25 cellular contexts compared by ENCODE assay signal in genomic region chr9:90770927-90771326, GRCh38. TPM values are rescaled to one million over a fixed set of nuclear protein-coding genes. Genes with fewer than 3 reads are reported as not detected.
DNase-seq lines count a peak whose midpoint lies in the region; ATAC-seq and TF ChIP-seq lines count a peak whose summit lies in the region.
"Had no signal": no experiment of that assay in that cellular context is flagged by ENCODE, and none has a peak within 500 bp of the region (broad histone marks: within the 10 kb centered on the region; RNA-seq: fewer than 3 reads in every experiment).

No MANE protein-coding gene starts in this region.

- ATAC-seq in naive B cell (ENCODE audit: low read depth in 2 of 2) = no peak
- ATAC-seq in HG03175 (IDR thresholded peaks at IDR 0.05; ENCODE audit: unreplicated experiment) = no peak
- no peak for ATAC-seq in stimulated activated naive CD8-positive, alpha-beta T cell treated with anti-CD3 and anti-CD28 coated beads, Interleukin-15, amount 100 ng/mL, for 72 hours
- ATAC-seq in HG02840 (IDR thresholded peaks at IDR 0.05; ENCODE audit: low FRiP score, unreplicated experiment) = no peak
- ATAC-seq in HG03378 (IDR thresholded peaks at IDR 0.05; ENCODE audit: unreplicated experiment) = no peak
- ATAC-seq: K562, Right ventricle myocardium inferior, SK-N-SH treated with all-trans-retinoic acid at 6 μM for 48 hours had no signal

- DNase-seq in CD14-positive monocyte (ENCODE audit: low spot score) (no peak), RPMI8226 (peak; percentile 62), naive B cell (no peak)
- no peak for DNase-seq in stimulated activated naive CD8-positive, alpha-beta T cell treated with anti-CD3 and anti-CD28 coated beads, Interleukin-15, amount 100 ng/mL, for 72 hours
- DNase-seq: CD4-positive, alpha-beta T cell; COR-L47; EL; GDM1; GM23248; H7; NCI-H1105 treated with DMSO at 0.1 percent for 48 hours; NCI-H146; NCI-H1930; NCI-H446 treated with DMSO at 0.1 percent for 48 hours; NCI-H526; NCI-H82; SJCRH30; T-helper 2 cell had no signal

- H3K4me3 Mint-ChIP-seq in CD14-positive monocyte (no peak overlapping the region), naive B cell (peak overlapping the region in 1 of 8 donors; percentile 46)
- no peak overlapping the region for H3K4me3 Mint-ChIP-seq in stimulated activated naive CD8-positive, alpha-beta T cell treated with anti-CD3 and anti-CD28 coated beads, Interleukin-15, amount 100 ng/mL, for 72 hours
- H3K4me3 Mint-ChIP-seq: CD4-positive, alpha-beta T cell had no signal

- H3K9me3 Mint-ChIP-seq in CD14-positive monocyte = peaks cover 3 to 24% (median 16%) of the 10 kb centered on the region in 7 donors
- H3K9me3 Mint-ChIP-seq in naive B cell = peaks cover 0 to 5% (median 3%) of the 10 kb centered on the region in 7 donors
- peaks cover 6 to 17% of the 10 kb centered on the region in 2 donors for H3K9me3 Mint-ChIP-seq in stimulated activated naive CD8-positive, alpha-beta T cell treated with anti-CD3 and anti-CD28 coated beads, Interleukin-15, amount 100 ng/mL, for 72 hours

- no peaks in the 10 kb centered on the region for H3K27me3 Mint-ChIP-seq in CD14-positive monocyte (ENCODE audit: low read depth in 3 of 3)
- no peaks in the 10 kb centered on the region for H3K27me3 Mint-ChIP-seq in naive B cell
- peaks cover 12% of the 10 kb centered on the region for H3K27me3 Mint-ChIP-seq in stimulated activated naive CD8-positive, alpha-beta T cell treated with anti-CD3 and anti-CD28 coated beads, Interleukin-15, amount 100 ng/mL, for 72 hours

- TF ChIP-seq CTCF in CD14-positive monocyte (IDR thresholded peaks at IDR 0.05) = no peak

- TF ChIP-seq RAD21 in Ishikawa (IDR thresholded peaks at IDR 0.05; ENCODE audit: low read depth) = no peak

- H3K27ac Mint-ChIP-seq in CD14-positive monocyte = peak overlapping the region in 5 of 7 donors; percentile 32 to 89 (median 86)
- H3K27ac Mint-ChIP-seq in naive B cell = peak overlapping the region in 5 of 6 donors; percentile 1 to 69 (median 40)
- peak overlapping the region in 1 of 2 donors; percentile 43 for H3K27ac Mint-ChIP-seq in stimulated activated naive CD8-positive, alpha-beta T cell treated with anti-CD3 and anti-CD28 coated beads, Interleukin-15, amount 100 ng/mL, for 72 hours
- H3K27ac Mint-ChIP-seq: CD4-positive, alpha-beta T cell had no signal

- H3K36me3 Mint-ChIP-seq in CD14-positive monocyte (no peaks in the 10 kb centered on the region), naive B cell (no peaks in the 10 kb centered on the region)

- TF ChIP-seq EP300 in Ishikawa (IDR thresholded peaks at IDR 0.05; ENCODE audit: borderline replicate concordance) = no peak

- intact Hi-C loops in CD14-positive monocyte (cut with micrococcal nuclease) = loop anchor here (5.0 to 10.0 kb wide), 2 partner anchors 36 to 54 kb away; no protein-coding TSS in a partner anchor

- H3K4me1 Mint-ChIP-seq in CD14-positive monocyte (peaks cover 59% of the 10 kb centered on the region), naive B cell (peaks cover 60 to 75% (median 70%) of the 10 kb centered on the region in 3 donors)
- no peaks in the 10 kb centered on the region for H3K4me1 Mint-ChIP-seq in stimulated activated naive CD8-positive, alpha-beta T cell treated with anti-CD3 and anti-CD28 coated beads, Interleukin-15, amount 100 ng/mL, for 72 hours

TF ChIP-seq in Ishikawa, 13 proteins besides CTCF, POLR2A, EP300 and RAD21:
- 0 out of 2 replicates have a peak, but pooled peaks have one; percentile 28 for TF ChIP-seq NFIC (IDR thresholded peaks at IDR 0.05)
- no peak for TF ChIP-seq EGR1 (IDR thresholded peaks at IDR 0.05)

RNA-seq across cellular contexts. Expression of gene SYK, which starts 30.7 kb away (rescaled TPM):
- polyA plus RNA-seq in CD14-positive monocyte = 100 to 1,000 TPM; 177 to 186 TPM
- 100 to 1,000 TPM; 163 to 261 (median 214) TPM for polyA plus RNA-seq in naive B cell (ENCODE audit: low read depth in 6 of 6)
- polyA plus RNA-seq: GM23248 had no signal
